In genomic region chr5:62197697-62198096, GRCh38 we compare ENCODE assay signal across 28 cellular contexts.
"Had no signal": no experiment of that assay in that cellular context is flagged by ENCODE, and none has a peak within 500 bp of the region (broad histone marks: within the 10 kb centered on the region; RNA-seq: fewer than 3 reads in every experiment).

No MANE protein-coding gene starts in this region.

- H3K9me3 ChIP-seq: upper lobe of left lung had no signal

- H3K36me3 ChIP-seq: breast epithelium, esophagus muscularis mucosa, gastroesophageal sphincter, sigmoid colon, thoracic aorta, upper lobe of left lung had no signal

- ATAC-seq: effector memory CD8-positive, alpha-beta T cell; gastroesophageal sphincter; left ventricle myocardium superior; natural killer cell had no signal

- H3K27ac ChIP-seq: breast epithelium, esophagus muscularis mucosa, gastroesophageal sphincter, sigmoid colon, thoracic aorta, upper lobe of left lung had no signal

- H3K4me3 Mint-ChIP-seq: activated naive CD4-positive, alpha-beta T cell treated with anti-CD3 and anti-CD28 coated beads for 36 hours; activated naive CD8-positive, alpha-beta T cell treated with anti-CD3 and anti-CD28 coated beads, Interleukin-2, amount 10 ng/mL, durations not matched to agents 7 days and 5 days; central memory CD8-positive, alpha-beta T cell; effector memory CD8-positive, alpha-beta T cell; natural killer cell had no signal

- DNase-seq: activated CD4-positive, alpha-beta T cell treated with anti-CD3 and anti-CD28 coated beads for 4 hours; activated CD4-positive, alpha-beta T cell treated with anti-CD3 and anti-CD28 coated beads, Interleukin-2, amount 50 U/mL, for 48 hours; activated CD4-positive, CD25-positive, alpha-beta regulatory T cell; activated CD8-positive, alpha-beta memory T cell treated with anti-CD3 and anti-CD28 coated beads, Interleukin-2, amount 50 U/mL, for 48 hours; activated effector memory CD4-positive, alpha-beta T cell treated with Interleukin-2 at 50 U/mL for 16 hours; activated naive CD4-positive, alpha-beta T cell treated with anti-CD3 and anti-CD28 coated beads for 36 hours; activated naive CD8-positive, alpha-beta T cell treated with anti-CD3 and anti-CD28 coated beads, Interleukin-2, amount 10 ng/mL, durations not matched to agents 7 days and 5 days; activated T-cell treated with anti-CD3 and anti-CD28 coated beads, Interleukin-2, amount 50 U/mL, for 48 hours; amniotic stem cell; effector memory CD8-positive, alpha-beta T cell; head of caudate nucleus; hypothalamus; left ventricle myocardium superior; midbrain; natural killer cell; retina; sigmoid colon; stimulated activated CD4-positive, alpha-beta T cell treated with anti-CD3 and anti-CD28 coated beads, Interleukin-2, amount 100 ng/mL, for 48 hours; stimulated activated naive CD4-positive, alpha-beta T cell treated with Interleukin-2 at 50 U/mL for 16 hours; T1000; upper lobe of left lung had no signal

- H3K27me3 Mint-ChIP-seq: progenitor cell of endocrine pancreas had no signal

- H3K36me3 Mint-ChIP-seq: activated naive CD8-positive, alpha-beta T cell treated with anti-CD3 and anti-CD28 coated beads, Interleukin-2, amount 10 ng/mL, durations not matched to agents 7 days and 5 days; natural killer cell had no signal

- H3K4me3 ChIP-seq: breast epithelium, esophagus muscularis mucosa, gastroesophageal sphincter, sigmoid colon, smooth muscle cell, thoracic aorta, upper lobe of left lung had no signal

- H3K9me3 Mint-ChIP-seq: natural killer cell had no signal

- H3K4me1 ChIP-seq: breast epithelium, esophagus muscularis mucosa, gastroesophageal sphincter, sigmoid colon, upper lobe of left lung had no signal

- H3K4me1 Mint-ChIP-seq: central memory CD8-positive, alpha-beta T cell; natural killer cell had no signal

- H3K27ac Mint-ChIP-seq: activated naive CD4-positive, alpha-beta T cell treated with anti-CD3 and anti-CD28 coated beads for 36 hours; activated naive CD8-positive, alpha-beta T cell treated with anti-CD3 and anti-CD28 coated beads, Interleukin-2, amount 10 ng/mL, durations not matched to agents 7 days and 5 days; effector memory CD8-positive, alpha-beta T cell; natural killer cell; progenitor cell of endocrine pancreas had no signal

- H3K27me3 ChIP-seq: breast epithelium, esophagus muscularis mucosa, gastroesophageal sphincter, sigmoid colon, upper lobe of left lung had no signal
